In genomic region chrX:17812763-17813162, GRCh38 we compare ENCODE assay signal across 1 cellular context.
TF ChIP-seq lines count a peak whose summit lies in the region.

No MANE protein-coding gene starts in this region.

TF ChIP-seq in HEK293, 187 proteins besides CTCF, POLR2A, EP300 and RAD21 (continued from another document):
- TF ChIP-seq ZBTB49 (tag by site-specific recombination; IDR thresholded peaks at IDR 0.05; ENCODE audit: low read depth) (no peak), ZFP3 (tag by site-specific recombination; IDR thresholded peaks at IDR 0.05; ENCODE audit: low read depth) (no peak), ZNF23 (tag by site-specific recombination; IDR thresholded peaks at IDR 0.05; ENCODE audit: borderline replicate concordance) (no peak), ZNF114 (tag by site-specific recombination; IDR thresholded peaks at IDR 0.05) (no peak), ZNF560 (tag by site-specific recombination; IDR thresholded peaks at IDR 0.05; ENCODE audit: borderline replicate concordance) (no peak), ZNF2 (tag by site-specific recombination; IDR thresholded peaks at IDR 0.05) (peak; percentile 88; the same call in 1 of the 2 replicates), PRDM1 (tag by site-specific recombination; IDR thresholded peaks at IDR 0.05) (peak; percentile 84), ZNF223 (tag by site-specific recombination; IDR thresholded peaks at IDR 0.05) (no peak), ZNF654 (tag by site-specific recombination; IDR thresholded peaks at IDR 0.05; ENCODE audit: low read depth) (peak; percentile 74), ZNF140 (tag by site-specific recombination; IDR thresholded peaks at IDR 0.05) (no peak), PBX3 (CRISPR knock-in tag; IDR thresholded peaks at IDR 0.05) (no peak), SP3 (tag by site-specific recombination; IDR thresholded peaks at IDR 0.05) (no peak), REPIN1 (tag by site-specific recombination; IDR thresholded peaks at IDR 0.05; ENCODE audit: low read depth) (no peak), ZNF670 (tag by site-specific recombination; IDR thresholded peaks at IDR 0.05; ENCODE audit: low read depth) (no peak), ZSCAN23 (tag by site-specific recombination; IDR thresholded peaks at IDR 0.05) (no peak), ZNF423 (tag by site-specific recombination; IDR thresholded peaks at IDR 0.05) (no peak), ZNF155 (tag by site-specific recombination; IDR thresholded peaks at IDR 0.05) (no peak), BCL6B (tag by site-specific recombination; IDR thresholded peaks at IDR 0.05) (no peak), HOXA7 (CRISPR knock-in tag; IDR thresholded peaks at IDR 0.05; ENCODE audit: borderline replicate concordance) (no peak), KLF10 (tag by site-specific recombination; IDR thresholded peaks at IDR 0.05) (no peak), ZNF341 (tag by site-specific recombination; IDR thresholded peaks at IDR 0.05; ENCODE audit: low read depth) (peak; percentile 59), PATZ1 (tag by site-specific recombination; IDR thresholded peaks at IDR 0.05) (no peak), ZNF473 (tag by site-specific recombination; IDR thresholded peaks at IDR 0.05) (no peak), ZNF791 (tag by site-specific recombination; IDR thresholded peaks at IDR 0.05) (no peak)
TF ChIP-seq in HEK293: peak in this region for 4.
